ENCODE assay signal across 1 cellular context in genomic region chr14:104471114-104471513, GRCh38.
TF ChIP-seq lines count a peak whose summit lies in the region.

No MANE protein-coding gene starts in this region.

TF ChIP-seq in H1, 55 proteins besides CTCF, POLR2A, EP300 and RAD21:
- TF ChIP-seq ZNF274 (IDR thresholded peaks at IDR 0.05; ENCODE audit: borderline replicate concordance, extremely low read depth, low read length) (no peak), TCF12 (IDR thresholded peaks at IDR 0.05; ENCODE audit: low read depth, low read length) (no peak), NANOG (IDR thresholded peaks at IDR 0.05; ENCODE audit: insufficient read depth, low read depth, low read length, poor library complexity, severe bottlenecking) (no peak), KDM1A (IDR thresholded peaks at IDR 0.05; ENCODE audit: borderline replicate concordance, low read length) (no peak), SP1 (IDR thresholded peaks at IDR 0.05; ENCODE audit: low read depth, low read length) (no peak), EZH2 (IDR thresholded peaks at IDR 0.05; ENCODE audit: low read depth, low read length, severe bottlenecking) (no peak), ATF2 (IDR thresholded peaks at IDR 0.05; ENCODE audit: low read length) (no peak), SP2 (IDR thresholded peaks at IDR 0.05; ENCODE audit: low read length) (no peak), CBX8 (IDR thresholded peaks at IDR 0.05; ENCODE audit: borderline replicate concordance, low read depth, low read length) (no peak), TAF7 (optimal IDR thresholded peaks at IDR 0.05; ENCODE audit: borderline replicate concordance, low read depth, low read length) (no peak), SUZ12 (IDR thresholded peaks at IDR 0.05; ENCODE audit: low read length) (no peak), KDM4A (IDR thresholded peaks at IDR 0.05; ENCODE audit: low read depth, low read length, severe bottlenecking) (no peak), RBBP5 (IDR thresholded peaks at IDR 0.05; ENCODE audit: borderline replicate concordance, low read depth, low read length) (no peak), JUND (IDR thresholded peaks at IDR 0.05; ENCODE audit: low read length) (no peak), SIRT6 (IDR thresholded peaks at IDR 0.05; ENCODE audit: low read length) (no peak)
